ENCODE assay signal across 17 cellular contexts in genomic region chr22:24460418-24461089, GRCh38. TPM values are rescaled to one million over a fixed set of nuclear protein-coding genes. Genes with fewer than 3 reads are reported as not detected.
DNase-seq lines count a peak whose midpoint lies in the region; ATAC-seq and TF ChIP-seq lines count a peak whose summit lies in the region.
"Had no signal": no experiment of that assay in that cellular context is flagged by ENCODE, and none has a peak within 500 bp of the region (broad histone marks: within the 10 kb centered on the region; RNA-seq: fewer than 3 reads in every experiment).

No MANE protein-coding gene starts in this region.

- peak; percentile 56 to 80 for ATAC-seq in activated naive CD4-positive, alpha-beta T cell treated with anti-CD3 and anti-CD28 coated beads, Interleukin-2, amount 50 U/mL, for 72 hours
- ATAC-seq in HG03521 (IDR thresholded peaks at IDR 0.05; ENCODE audit: unreplicated experiment) (peak; percentile 50), GM21723 (IDR thresholded peaks at IDR 0.05; ENCODE audit: unreplicated experiment) (no peak)
- ATAC-seq in stimulated activated naive CD8-positive, alpha-beta T cell treated with anti-CD3 and anti-CD28 coated beads, Interleukin-15, Interleukin-2, amounts not matched to agents 100 U/mL and 50 U/mL, for 24 hours: peak; percentile 56
- ATAC-seq: esophagus mucosa had no signal

- no TSS peak for BruUV-seq in Caco-2 (replicated peaks; lab: Mats Ljungman, UMichigan)

- intact Hi-C loops in Caco-2 (cut with micrococcal nuclease; ENCODE audit: unreplicated experiment): no loop called here

- POLR2A ChIA-PET in Caco-2 (lab: Charles Lee): no interaction called here

- H3K4me3 ChIP-seq in Caco-2 (ENCODE audit: low read depth, low read length): no peak overlapping the region
- H3K4me3 ChIP-seq: breast epithelium had no signal

- H3K36me3 ChIP-seq in Caco-2 (ENCODE audit: control insufficient read depth, insufficient read depth, low read length): no peaks in the 10 kb centered on the region
- H3K36me3 ChIP-seq: breast epithelium had no signal

- H3K4me1 Mint-ChIP-seq in chondrocyte (ENCODE audit: low read depth) (peaks cover 22% of the 10 kb centered on the region), Caco-2 (ENCODE audit: low read depth, unreplicated experiment) (peaks cover 11% of the 10 kb centered on the region)
- H3K4me1 Mint-ChIP-seq: nephron progenitor cell had no signal

- no peaks in the 10 kb centered on the region for H3K9me3 Mint-ChIP-seq in activated naive CD4-positive, alpha-beta T cell treated with anti-CD3 and anti-CD28 coated beads, Interleukin-2, amount 50 U/mL, for 72 hours
- H3K9me3 Mint-ChIP-seq in chondrocyte (ENCODE audit: low read depth) (no peaks in the 10 kb centered on the region), Caco-2 (ENCODE audit: unreplicated experiment) (no peaks in the 10 kb centered on the region)
- H3K9me3 Mint-ChIP-seq: nephron progenitor cell; stimulated activated naive CD8-positive, alpha-beta T cell treated with anti-CD3 and anti-CD28 coated beads, Interleukin-15, Interleukin-2, amounts not matched to agents 100 ng/mL and 50 ng/mL, for 24 hours had no signal

- no peaks in the 10 kb centered on the region for H3K9me3 ChIP-seq in Caco-2
- H3K9me3 ChIP-seq: breast epithelium had no signal

- H3K36me3 Mint-ChIP-seq in activated naive CD4-positive, alpha-beta T cell treated with anti-CD3 and anti-CD28 coated beads, Interleukin-2, amount 50 U/mL, for 72 hours: no peaks in the 10 kb centered on the region
- H3K36me3 Mint-ChIP-seq in chondrocyte (ENCODE audit: low read depth): no peaks in the 10 kb centered on the region
- H3K36me3 Mint-ChIP-seq in Caco-2 (ENCODE audit: insufficient read depth, unreplicated experiment): peaks cover 44% of the 10 kb centered on the region

- peak; percentile 46 for TF ChIP-seq CTCF in chondrocyte (IDR thresholded peaks at IDR 0.05)
- TF ChIP-seq CTCF in Caco-2 (IDR thresholded peaks at IDR 0.05; ENCODE audit: insufficient read depth in 1 of 2, low read depth in 1 of 2, low read length in 1 of 2, severe bottlenecking in 1 of 2, unreplicated experiment in 1 of 2): no peak

- no peak for DNase-seq in activated naive CD4-positive, alpha-beta T cell treated with anti-CD3 and anti-CD28 coated beads, Interleukin-2, amount 50 U/mL, for 72 hours (ENCODE audit: low spot score in 2 of 2)
- DNase-seq in activated naive CD4-positive, alpha-beta T cell (lab: John Stamatoyannopoulos, UW): no peak
- no peak for DNase-seq in chondrocyte (ENCODE audit: low spot score)
- DNase-seq in stimulated activated naive CD8-positive, alpha-beta T cell treated with anti-CD3 and anti-CD28 coated beads, Interleukin-15, Interleukin-2, amounts not matched to agents 100 U/mL and 50 U/mL, for 24 hours: no peak
- DNase-seq in NCI-H446 treated with DMSO at 0.1 percent for 48 hours (lab: John Stamatoyannopoulos, UW): no peak
- no peak for DNase-seq in Caco-2
- DNase-seq: C1 segment of cervical spinal cord; KBM-7; NCI-H446; nephron progenitor cell; stimulated activated CD4-positive, alpha-beta T cell treated with anti-CD3 and anti-CD28 coated beads, Interleukin-15, amount 100 ng/mL, for 24 hours had no signal

- H3K4me3 Mint-ChIP-seq in chondrocyte (ENCODE audit: unreplicated experiment) (peak overlapping the region; percentile 53), Caco-2 (ENCODE audit: unreplicated experiment) (no peak overlapping the region)
- H3K4me3 Mint-ChIP-seq: nephron progenitor cell; stimulated activated naive CD8-positive, alpha-beta T cell treated with anti-CD3 and anti-CD28 coated beads, Interleukin-15, Interleukin-2, amounts not matched to agents 100 ng/mL and 50 ng/mL, for 24 hours had no signal

- H3K27ac Mint-ChIP-seq in activated naive CD4-positive, alpha-beta T cell treated with anti-CD3 and anti-CD28 coated beads, Interleukin-2, amount 50 U/mL, for 72 hours: no peak overlapping the region
- peak overlapping the region; percentile 91 for H3K27ac Mint-ChIP-seq in chondrocyte (ENCODE audit: unreplicated experiment)
- H3K27ac Mint-ChIP-seq in Caco-2 (ENCODE audit: unreplicated experiment): no peak overlapping the region
- H3K27ac Mint-ChIP-seq: nephron progenitor cell; stimulated activated naive CD8-positive, alpha-beta T cell treated with anti-CD3 and anti-CD28 coated beads, Interleukin-15, Interleukin-2, amounts not matched to agents 100 ng/mL and 50 ng/mL, for 24 hours had no signal

- H3K4me1 ChIP-seq in Caco-2: peaks cover 20% of the 10 kb centered on the region
- H3K4me1 ChIP-seq: breast epithelium had no signal

- H3K27me3 ChIP-seq in Caco-2 (replicated peaks; ENCODE audit: control insufficient read depth, insufficient read depth, low read length): no peaks in the 10 kb centered on the region
- H3K27me3 ChIP-seq: breast epithelium had no signal

- no peaks in the 10 kb centered on the region for H3K27me3 Mint-ChIP-seq in chondrocyte (ENCODE audit: low read depth)
- no peaks in the 10 kb centered on the region for H3K27me3 Mint-ChIP-seq in Caco-2 (ENCODE audit: insufficient read depth, unreplicated experiment)
- H3K27me3 Mint-ChIP-seq: stimulated activated naive CD8-positive, alpha-beta T cell treated with anti-CD3 and anti-CD28 coated beads, Interleukin-15, Interleukin-2, amounts not matched to agents 100 ng/mL and 50 ng/mL, for 24 hours had no signal

- CTCF ChIA-PET in Caco-2 (lab: Charles Lee): interaction anchor here (0.6 to 0.8 kb wide), 2 partner anchors 37 to 49 kb away, joined by 3 read pairs; no protein-coding TSS in a partner anchor

RNA-seq across cellular contexts. Expression of gene ADORA2A, which starts 33.2 kb away (rescaled TPM):
- total RNA-seq in activated naive CD4-positive, alpha-beta T cell treated with anti-CD3 and anti-CD28 coated beads, Interleukin-2, amount 50 U/mL, for 72 hours: 10 to 100 TPM; 33.8 to 34.4 TPM
- 2.3 to 3.6 TPM (median 2.4 TPM) in 3 replicates for total RNA-seq in chondrocyte
- 4.0 and 4.9 TPM in 2 replicates for total RNA-seq in Caco-2 (2022)
- total RNA-seq: esophagus mucosa had no signal

RNA-seq across cellular contexts. Expression of gene UPB1, which starts 34.6 kb away (rescaled TPM):
- under 1 TPM; 0.23 to 0.57 TPM for total RNA-seq in activated naive CD4-positive, alpha-beta T cell treated with anti-CD3 and anti-CD28 coated beads, Interleukin-2, amount 50 U/mL, for 72 hours
- 0.15 to 0.31 TPM (median 0.18 TPM) in 3 replicates for total RNA-seq in chondrocyte
- 5.6 and 6.7 TPM in 2 replicates for total RNA-seq in Caco-2 (2022)
- total RNA-seq: SK-MEL-5 had no signal
